ENCODE assay signal across 14 cellular contexts in the genomic region with DNA sequence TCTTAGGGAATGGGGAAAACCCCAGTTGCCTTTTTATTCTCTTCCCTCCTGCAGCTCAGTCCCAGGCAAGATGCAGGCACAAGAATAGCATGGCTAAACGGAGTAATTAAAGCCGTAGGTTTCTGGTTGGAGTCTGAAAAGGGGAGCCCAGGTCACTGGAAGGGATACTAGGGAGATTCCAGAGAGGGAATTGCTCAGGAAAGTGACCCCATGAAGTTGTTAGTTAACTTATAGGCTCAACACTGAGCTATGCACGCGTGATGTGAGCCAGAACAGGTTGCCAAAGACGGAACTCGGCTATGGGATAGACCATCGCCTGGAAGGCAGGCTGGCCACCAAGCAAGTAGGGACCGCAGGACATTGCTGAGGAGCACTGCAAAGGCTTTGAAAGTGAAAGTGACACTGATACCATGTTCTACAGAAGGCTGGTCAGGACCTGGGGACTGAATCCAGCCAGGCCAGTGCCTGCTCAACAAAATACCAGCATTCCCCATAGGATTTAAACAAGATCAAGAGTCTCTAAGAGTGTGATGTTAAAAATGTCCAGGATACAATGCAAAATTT. TPM values are rescaled to one million over a fixed set of nuclear protein-coding genes. Genes with fewer than 3 reads are reported as not detected.
DNase-seq lines count a peak whose midpoint lies in the region; ATAC-seq and TF ChIP-seq lines count a peak whose summit lies in the region.
"Had no signal": no experiment of that assay in that cellular context is flagged by ENCODE, and none has a peak within 500 bp of the region (broad histone marks: within the 10 kb centered on the region; RNA-seq: fewer than 3 reads in every experiment).

No MANE protein-coding gene starts in this region.

- H3K9me3 Mint-ChIP-seq in Calu3 (ENCODE audit: low read depth, unreplicated experiment) (no peaks in the 10 kb centered on the region), glutamatergic neuron (ENCODE audit: unreplicated experiment) (no peaks in the 10 kb centered on the region)
- H3K9me3 Mint-ChIP-seq: activated naive CD4-positive, alpha-beta T cell treated with anti-CD3 and anti-CD28 coated beads, Interleukin-2, amount 50 U/mL, for 24 hours had no signal

- ATAC-seq in HG03571 (IDR thresholded peaks at IDR 0.05; ENCODE audit: unreplicated experiment) (no peak), GM18861 (IDR thresholded peaks at IDR 0.05; ENCODE audit: unreplicated experiment) (no peak)
- ATAC-seq: activated CD8-positive, alpha-beta memory T cell treated with anti-CD3 and anti-CD28 coated beads, Interleukin-2, amount 10 ng/mL, durations not matched to agents 7 days and 5 days had no signal

- no TSS peak for BruUV-seq in Calu3 (replicated peaks; lab: Mats Ljungman, UMichigan)

- no peak overlapping the region for H3K9ac ChIP-seq in rectal smooth muscle tissue (ENCODE audit: low read length)

- no peak overlapping the region for H3K27ac ChIP-seq in rectal smooth muscle tissue (ENCODE audit: low read depth, low read length)
- H3K27ac ChIP-seq in vagina = no peak overlapping the region

- H3K27ac Mint-ChIP-seq in Calu3 (ENCODE audit: unreplicated experiment) (peak overlapping the region; percentile 10), glutamatergic neuron (ENCODE audit: unreplicated experiment) (peak overlapping the region; percentile 15)
- H3K27ac Mint-ChIP-seq: activated CD8-positive, alpha-beta memory T cell treated with anti-CD3 and anti-CD28 coated beads, Interleukin-2, amount 10 ng/mL, durations not matched to agents 7 days and 5 days; activated naive CD4-positive, alpha-beta T cell treated with anti-CD3 and anti-CD28 coated beads, Interleukin-2, amount 50 U/mL, for 24 hours had no signal

- H3K27me3 ChIP-seq in rectal smooth muscle tissue (ENCODE audit: control insufficient read depth, insufficient read depth, low read length) (no peaks in the 10 kb centered on the region), vagina (no peaks in the 10 kb centered on the region)
- H3K27me3 ChIP-seq: testis had no signal

- no peak for TF ChIP-seq POLR2A in vagina (IDR thresholded peaks at IDR 0.05)

- H3K36me3 ChIP-seq in rectal smooth muscle tissue (ENCODE audit: control insufficient read depth, insufficient read depth, low read length) (no peaks in the 10 kb centered on the region), vagina (no peaks in the 10 kb centered on the region)

- H3K4me3 ChIP-seq in rectal smooth muscle tissue (ENCODE audit: low read length) = peak overlapping the region; percentile 11
- no peak overlapping the region for H3K4me3 ChIP-seq in vagina
- H3K4me3 ChIP-seq: testis had no signal

- H3K36me3 Mint-ChIP-seq in Calu3 (ENCODE audit: insufficient read depth, unreplicated experiment) (peaks cover 4% of the 10 kb centered on the region), glutamatergic neuron (ENCODE audit: unreplicated experiment) (no peaks in the 10 kb centered on the region)
- H3K36me3 Mint-ChIP-seq: activated CD8-positive, alpha-beta memory T cell treated with anti-CD3 and anti-CD28 coated beads, Interleukin-2, amount 10 ng/mL, durations not matched to agents 7 days and 5 days; activated naive CD4-positive, alpha-beta T cell treated with anti-CD3 and anti-CD28 coated beads, Interleukin-2, amount 50 U/mL, for 24 hours had no signal

- TF ChIP-seq CTCF in Calu3 (IDR thresholded peaks at IDR 0.05; ENCODE audit: unreplicated experiment) (no peak), glutamatergic neuron (IDR thresholded peaks at IDR 0.05; ENCODE audit: partially characterized antibody, unreplicated experiment) (no peak), vagina (IDR thresholded peaks at IDR 0.05) (no peak)

- DNase-seq in Calu3 (peak; percentile 32), OCI-M1 (lab: John Stamatoyannopoulos, UW) (peak; percentile 68), glutamatergic neuron (no peak), iPS-NIHi7 (ENCODE audit: extremely low spot score) (no peak), vagina (ENCODE audit: extremely low spot score in 2 of 2) (no peak)
- DNase-seq: activated CD4-positive, CD25-positive, alpha-beta regulatory T cell; activated CD8-positive, alpha-beta memory T cell treated with anti-CD3 and anti-CD28 coated beads, Interleukin-2, amount 10 ng/mL, durations not matched to agents 7 days and 5 days; NCI-H1436 treated with DMSO at 0.1 percent for 48 hours; NCI-H510A treated with DMSO at 0.1 percent for 48 hours; testis had no signal

- H3K4me1 Mint-ChIP-seq in Calu3 (ENCODE audit: low read depth, unreplicated experiment) (peaks cover 76% of the 10 kb centered on the region), glutamatergic neuron (ENCODE audit: low read depth, unreplicated experiment) (peaks cover 54% of the 10 kb centered on the region)

- intact Hi-C loops in Calu3 (cut with micrococcal nuclease; ENCODE audit: unreplicated experiment) (no loop called here), vagina (cut with DNase I) (no loop called here)

- H3K27me3 Mint-ChIP-seq in Calu3 (ENCODE audit: unreplicated experiment) (no peaks in the 10 kb centered on the region), glutamatergic neuron (ENCODE audit: unreplicated experiment) (no peaks in the 10 kb centered on the region)
- H3K27me3 Mint-ChIP-seq: activated CD8-positive, alpha-beta memory T cell treated with anti-CD3 and anti-CD28 coated beads, Interleukin-2, amount 10 ng/mL, durations not matched to agents 7 days and 5 days; activated naive CD4-positive, alpha-beta T cell treated with anti-CD3 and anti-CD28 coated beads, Interleukin-2, amount 50 U/mL, for 24 hours had no signal

- H3K9me3 ChIP-seq in vagina = no peaks in the 10 kb centered on the region
- H3K9me3 ChIP-seq: testis had no signal

- H3K4me3 Mint-ChIP-seq in Calu3 (ENCODE audit: low read depth, unreplicated experiment) (peak overlapping the region; percentile 64), glutamatergic neuron (ENCODE audit: unreplicated experiment) (no peak overlapping the region)
- H3K4me3 Mint-ChIP-seq: activated CD8-positive, alpha-beta memory T cell treated with anti-CD3 and anti-CD28 coated beads, Interleukin-2, amount 10 ng/mL, durations not matched to agents 7 days and 5 days; activated naive CD4-positive, alpha-beta T cell treated with anti-CD3 and anti-CD28 coated beads, Interleukin-2, amount 50 U/mL, for 24 hours had no signal

- H3K4me1 ChIP-seq in rectal smooth muscle tissue (ENCODE audit: control insufficient read depth, insufficient read depth, low read length) = no peaks in the 10 kb centered on the region
- peaks cover 31% of the 10 kb centered on the region for H3K4me1 ChIP-seq in vagina

- CTCF ChIA-PET in Calu3 (lab: Charles Lee) = interaction anchor here (1.0 to 2.2 kb wide), 2 partner anchors 11 to 28 kb away, joined by 3 to 11 read pairs; no protein-coding TSS in a partner anchor

RNA-seq across cellular contexts. Expression of gene FARP2, which starts 7.3 kb away (rescaled TPM):
- 59.0 and 67.7 TPM in 2 replicates for total RNA-seq in Calu3 (2022)
- 67.7 TPM for total RNA-seq in glutamatergic neuron (ENCODE audit: unreplicated experiment)
- 32.9 TPM for total RNA-seq in vagina

RNA-seq across cellular contexts. Expression of gene SEPTIN2, which starts 47.7 kb away (rescaled TPM):
- total RNA-seq in Calu3 (2022) = 413 and 445 TPM in 2 replicates
- total RNA-seq in glutamatergic neuron (ENCODE audit: unreplicated experiment) = 302 TPM
- total RNA-seq in vagina = 198 TPM

RNA-seq across cellular contexts. Expression of gene HDLBP, which starts 47.9 kb away (rescaled TPM):
- total RNA-seq in Calu3 (2022) (429 and 493 TPM in 2 replicates), glutamatergic neuron (ENCODE audit: unreplicated experiment) (216 TPM), vagina (300 TPM)

Comparison
In these comparisons a context has a peak if more than half of its experiments do, and no peak if none do; other contexts are left out.
1. DNase-seq: peak in Calu3 (single experiment) and OCI-M1 (single experiment); none in glutamatergic neuron (single experiment), iPS-NIHi7 (single experiment) and vagina (0 of 2).